10 cellular contexts compared by ENCODE assay signal in genomic region chr9:131714161-131714646, GRCh38. TPM values are rescaled to one million over a fixed set of nuclear protein-coding genes. Genes with fewer than 3 reads are reported as not detected.
DNase-seq lines count a peak whose midpoint lies in the region; ATAC-seq and TF ChIP-seq lines count a peak whose summit lies in the region.
"Had no signal": no experiment of that assay in that cellular context is flagged by ENCODE, and none has a peak within 500 bp of the region (broad histone marks: within the 10 kb centered on the region; RNA-seq: fewer than 3 reads in every experiment).

No MANE protein-coding gene starts in this region.

- ATAC-seq in gastroesophageal sphincter: peak; percentile 90
- no peak for ATAC-seq in GM21447 (IDR thresholded peaks at IDR 0.05; ENCODE audit: unreplicated experiment)

- H3K27ac ChIP-seq in gastroesophageal sphincter: peak overlapping the region; percentile 69 to 92 (median 84)
- peak overlapping the region; percentile 44 for H3K27ac ChIP-seq in trophoblast cell (ENCODE audit: low read depth, low read length)

- H3K36me3 ChIP-seq in gastroesophageal sphincter (no peaks in the 10 kb centered on the region), trophoblast cell (ENCODE audit: control insufficient read depth in 1 of 2, insufficient read depth in 2 of 2, low read length in 2 of 2) (peaks cover 1 to 2% of the 10 kb centered on the region in 2 experiments)

- no peak overlapping the region for H3K4me2 ChIP-seq in trophoblast cell (ENCODE audit: low read length)

- H3K4me1 ChIP-seq in gastroesophageal sphincter (peaks cover 9 to 96% (median 31%) of the 10 kb centered on the region in 3 donors), trophoblast cell (ENCODE audit: control insufficient read depth in 1 of 2, insufficient read depth in 2 of 2, low read length in 2 of 2) (peaks cover 16 to 23% of the 10 kb centered on the region in 2 experiments)

- no peak overlapping the region for H2BK5ac ChIP-seq in trophoblast cell (ENCODE audit: low read depth, low read length, poor library complexity)

- 2 to 23% methylated on average over 7 to 8 of the region's 10 CpGs for WGBS in gastroesophageal sphincter (ENCODE audit: low coverage in 1 of 2), 2 donors
- no CpG with 5 or more reads among the region's 10 CpGs for WGBS in trophoblast cell (ENCODE audit: extremely low coverage, insufficient coverage, insufficient read length)

- H3K14ac ChIP-seq in trophoblast cell (ENCODE audit: low read length): no peak overlapping the region

- TF ChIP-seq CTCF in AG10803 (conservative IDR thresholded peaks at IDR 0.05; ENCODE audit: low read length): no peak
- no peak for TF ChIP-seq CTCF in gastroesophageal sphincter (IDR thresholded peaks at IDR 0.05)

- H3K9me3 ChIP-seq in gastroesophageal sphincter (no peaks in the 10 kb centered on the region), trophoblast cell (ENCODE audit: insufficient read depth, low read depth, low read length) (no peaks in the 10 kb centered on the region)

- H3K27me3 ChIP-seq in gastroesophageal sphincter (no peaks in the 10 kb centered on the region), trophoblast cell (ENCODE audit: insufficient read depth, low read length) (no peaks in the 10 kb centered on the region)

- H2BK12ac ChIP-seq in trophoblast cell (ENCODE audit: low read length): no peak overlapping the region

- peak; percentile 87 for DNase-seq in AG10803 (ENCODE audit: low read depth)
- DNase-seq in amniotic epithelial cell (ENCODE audit: low read depth): peak; percentile 86
- peak; percentile 84 to 86 for DNase-seq in trophoblast cell
- no peak for DNase-seq in iPS-NIHi11 (ENCODE audit: low spot score)
- DNase-seq in SHP77 (lab: John Stamatoyannopoulos, UW): no peak
- no peak for DNase-seq in OCI-M1 (lab: John Stamatoyannopoulos, UW)
- DNase-seq: activated CD4-positive, alpha-beta T cell treated with anti-CD3 and anti-CD28 coated beads, Interleukin-2, amount 50 U/mL, for 48 hours; CD4-positive, CD25-positive, alpha-beta regulatory T cell had no signal

- H2AFZ ChIP-seq in trophoblast cell (ENCODE audit: insufficient read depth, low read length, poor library complexity): no peak overlapping the region

- TF ChIP-seq POLR2A in gastroesophageal sphincter (IDR thresholded peaks at IDR 0.05): no peak

- H3K79me1 ChIP-seq in trophoblast cell (ENCODE audit: low read length): peaks cover 6% of the 10 kb centered on the region

- H2BK120ac ChIP-seq in trophoblast cell (ENCODE audit: insufficient read depth, low read length, poor library complexity): no peak overlapping the region

- peak overlapping the region; percentile 14 for H3K4ac ChIP-seq in trophoblast cell (ENCODE audit: low read depth, low read length)

- peaks cover 15% of the 10 kb centered on the region for H3K79me2 ChIP-seq in trophoblast cell (ENCODE audit: control insufficient read depth, insufficient read depth, low read length, poor library complexity)

- no peak for TF ChIP-seq EP300 in gastroesophageal sphincter (IDR thresholded peaks at IDR 0.05)

- H3K23ac ChIP-seq in trophoblast cell (ENCODE audit: low read length): no peak overlapping the region

- H3K4me3 ChIP-seq in AG10803 (ENCODE audit: low read length) (peak overlapping the region; percentile 27), gastroesophageal sphincter (no peak overlapping the region), trophoblast cell (ENCODE audit: low read depth, low read length) (no peak overlapping the region)

- no peak overlapping the region for H4K91ac ChIP-seq in trophoblast cell (ENCODE audit: low read depth, low read length)

- no peak overlapping the region for H4K12ac ChIP-seq in trophoblast cell (ENCODE audit: low read depth, low read length)

- H2AK5ac ChIP-seq in trophoblast cell (ENCODE audit: low read length): no peak overlapping the region

- peak overlapping the region; percentile 32 for H4K8ac ChIP-seq in trophoblast cell (ENCODE audit: low read depth, low read length)

- H3K18ac ChIP-seq in trophoblast cell (ENCODE audit: low read length): peak overlapping the region; percentile 41

- H3K9ac ChIP-seq in trophoblast cell (ENCODE audit: low read length): no peak overlapping the region

RNA-seq across cellular contexts. Expression of gene RAPGEF1, which starts 25.7 kb away (rescaled TPM):
- total RNA-seq in gastroesophageal sphincter: 100 to 1,000 TPM in 1 of 4 donors, 10 to 100 TPM in 3; 47.5 to 162 (median 77.6) TPM
- polyA plus RNA-seq in trophoblast cell (2013): 77.7 and 79.5 TPM in 2 replicates

Comparison
In these comparisons a context has a peak if more than half of its experiments do, and no peak if none do; other contexts are left out.
1. DNase-seq: peak in AG10803 (single experiment), amniotic epithelial cell (single experiment) and trophoblast cell (2 of 2); none in iPS-NIHi11 (single experiment), SHP77 (0 of 2) and OCI-M1 (single experiment).